In genomic region chr2:206488623-206489022, GRCh38 we compare ENCODE assay signal across 20 cellular contexts. TPM values are rescaled to one million over a fixed set of nuclear protein-coding genes. Genes with fewer than 3 reads are reported as not detected.
A peak's percentile ranks its signal among the peaks of the same experiment; 100 is the strongest.
DNase-seq lines count a peak whose midpoint lies in the region; ATAC-seq and TF ChIP-seq lines count a peak whose summit lies in the region.
"Had no signal": no experiment of that assay in that cellular context is flagged by ENCODE, and none has a peak within 500 bp of the region (broad histone marks: within the 10 kb centered on the region; RNA-seq: fewer than 3 reads in every experiment).

No MANE protein-coding gene starts in this region.

- WGBS in mesenchymal stem cell = 95% methylated on average over 1 of the region's 1 CpG

- no peak overlapping the region for H2BK12ac ChIP-seq in mesenchymal stem cell (ENCODE audit: low read length in 2 of 2)

- no peaks in the 10 kb centered on the region for H3K4me1 Mint-ChIP-seq in activated naive CD4-positive, alpha-beta T cell treated with anti-CD3 and anti-CD28 coated beads, Interleukin-2, amount 10 ng/mL, durations not matched to agents 7 days and 5 days
- H3K4me1 Mint-ChIP-seq in T-helper 17 cell = peaks cover 3% of the 10 kb centered on the region
- H3K4me1 Mint-ChIP-seq: CD8-positive, alpha-beta memory T cell had no signal

- H3K79me2 ChIP-seq in parathyroid adenoma = peaks cover 36% of the 10 kb centered on the region

- H3K18ac ChIP-seq in mesenchymal stem cell (ENCODE audit: low read depth in 1 of 2, low read length in 2 of 2) = no peak overlapping the region

- H3K27ac ChIP-seq in parathyroid adenoma = peak overlapping the region; percentile 64
- H3K27ac ChIP-seq in mesenchymal stem cell (ENCODE audit: low read length, poor library complexity, severe bottlenecking) = no peak overlapping the region
- H3K27ac ChIP-seq: 22Rv1, HL-60 had no signal

- no peak overlapping the region for H3K4me3 Mint-ChIP-seq in activated naive CD4-positive, alpha-beta T cell treated with anti-CD3 and anti-CD28 coated beads, Interleukin-2, amount 10 ng/mL, durations not matched to agents 7 days and 5 days
- no peak overlapping the region for H3K4me3 Mint-ChIP-seq in T-helper 17 cell
- H3K4me3 Mint-ChIP-seq: CD8-positive, alpha-beta memory T cell had no signal

- H2BK5ac ChIP-seq in mesenchymal stem cell (ENCODE audit: low read depth, low read length, poor library complexity, severe bottlenecking) = no peak overlapping the region

- H3K14ac ChIP-seq in mesenchymal stem cell (ENCODE audit: low read length in 2 of 2) = no peak overlapping the region

- no peaks in the 10 kb centered on the region for H3K27me3 ChIP-seq in parathyroid adenoma (ENCODE audit: control insufficient read depth, insufficient read depth, low read length)
- H3K27me3 ChIP-seq in mesenchymal stem cell (ENCODE audit: control insufficient read depth in 1 of 2, insufficient read depth in 1 of 2, low read length in 2 of 2) = no peaks in the 10 kb centered on the region

- H4K91ac ChIP-seq in mesenchymal stem cell (ENCODE audit: low read length) = no peak overlapping the region

- peaks cover 5 to 6% of the 10 kb centered on the region in 2 donors for H3K36me3 Mint-ChIP-seq in activated naive CD4-positive, alpha-beta T cell treated with anti-CD3 and anti-CD28 coated beads, Interleukin-2, amount 50 U/mL, for 72 hours
- no peaks in the 10 kb centered on the region for H3K36me3 Mint-ChIP-seq in activated naive CD4-positive, alpha-beta T cell treated with anti-CD3 and anti-CD28 coated beads, Interleukin-2, amount 10 ng/mL, durations not matched to agents 7 days and 5 days
- H3K36me3 Mint-ChIP-seq in T-helper 17 cell (ENCODE audit: low read depth) = peaks cover 2% of the 10 kb centered on the region
- H3K36me3 Mint-ChIP-seq: CD8-positive, alpha-beta memory T cell had no signal

- peaks cover 10 to 15% of the 10 kb centered on the region in 2 donors for H3K9me3 Mint-ChIP-seq in activated naive CD4-positive, alpha-beta T cell treated with anti-CD3 and anti-CD28 coated beads, Interleukin-2, amount 50 U/mL, for 72 hours
- H3K9me3 Mint-ChIP-seq in activated naive CD4-positive, alpha-beta T cell treated with anti-CD3 and anti-CD28 coated beads, Interleukin-2, amount 10 ng/mL, durations not matched to agents 7 days and 5 days = no peaks in the 10 kb centered on the region

- H3K27ac Mint-ChIP-seq in activated naive CD4-positive, alpha-beta T cell treated with anti-CD3 and anti-CD28 coated beads, Interleukin-2, amount 50 U/mL, for 72 hours = no peak overlapping the region
- H3K27ac Mint-ChIP-seq in activated naive CD4-positive, alpha-beta T cell treated with anti-CD3 and anti-CD28 coated beads, Interleukin-2, amount 10 ng/mL, durations not matched to agents 7 days and 5 days = no peak overlapping the region
- H3K27ac Mint-ChIP-seq in T-helper 17 cell = no peak overlapping the region

- ATAC-seq in activated naive CD4-positive, alpha-beta T cell treated with anti-CD3 and anti-CD28 coated beads, Interleukin-2, amount 50 U/mL, for 72 hours = peak; percentile 29 to 61
- ATAC-seq in T-helper 17 cell = peak; percentile 23
- ATAC-seq: K562, PC-3 had no signal

- H3K4me2 ChIP-seq in parathyroid adenoma (ENCODE audit: low read length) (no peak overlapping the region), mesenchymal stem cell (ENCODE audit: low read length, poor library complexity, severe bottlenecking) (no peak overlapping the region)

- H3K4me3 ChIP-seq in parathyroid adenoma (ENCODE audit: low read depth, low read length) (no peak overlapping the region), mesenchymal stem cell (ENCODE audit: insufficient read depth in 1 of 2, low read depth in 1 of 2, low read length in 2 of 2) (no peak overlapping the region)
- H3K4me3 ChIP-seq: K562 had no signal

- H3K4me1 ChIP-seq in parathyroid adenoma = peaks cover 33% of the 10 kb centered on the region
- H3K4me1 ChIP-seq in mesenchymal stem cell (ENCODE audit: control insufficient read depth, insufficient read depth, low read depth, low read length) = no peaks in the 10 kb centered on the region

- TF ChIP-seq CTCF in parathyroid adenoma (IDR thresholded peaks at IDR 0.05) = no peak

- H3K9me3 ChIP-seq in T-helper 17 cell (ENCODE audit: control insufficient read depth, low read length, poor library complexity, severe bottlenecking) (no peaks in the 10 kb centered on the region), parathyroid adenoma (ENCODE audit: control insufficient read depth, low read length) (no peaks in the 10 kb centered on the region), mesenchymal stem cell (ENCODE audit: control insufficient read depth, low read length) (peaks cover 3% of the 10 kb centered on the region)

- no peak overlapping the region for H2AK5ac ChIP-seq in mesenchymal stem cell (ENCODE audit: low read length, severe bottlenecking)

- H3K23ac ChIP-seq in mesenchymal stem cell (ENCODE audit: low read length in 2 of 2) = no peak overlapping the region

- CTCF ChIA-PET in activated naive CD4-positive, alpha-beta T cell treated with anti-CD3 and anti-CD28 coated beads, Interleukin-2, amount 10 ng/mL, durations not matched to agents 7 days and 5 days (lab: Charles Lee) = interaction anchor here (1.3 to 1.4 kb wide), 2 partner anchors 15 to 229 kb away, joined by 3 read pairs; no protein-coding TSS in a partner anchor

- peak overlapping the region; percentile 2 for H2AFZ ChIP-seq in parathyroid adenoma
- no peak overlapping the region for H2AFZ ChIP-seq in mesenchymal stem cell (ENCODE audit: low read depth, low read length)

- H3K4ac ChIP-seq in mesenchymal stem cell (ENCODE audit: low read depth in 1 of 2, low read length in 2 of 2) = no peak overlapping the region

- DNase-seq in NK-92 treated with Interleukin-12 subunit alpha and Interleukin-12 subunit beta, amount 100 ng/mL, for 24 hours (lab: John Stamatoyannopoulos, UW) = peak; percentile 18
- DNase-seq in NK-92 (lab: John Stamatoyannopoulos, UW; ENCODE audit: unreplicated experiment) (no peak), T-helper 17 cell (no peak), mesenchymal stem cell (no peak)
- no peak for DNase-seq in activated naive CD4-positive, alpha-beta T cell treated with anti-CD3 and anti-CD28 coated beads, Interleukin-2, amount 50 U/mL, for 72 hours (ENCODE audit: low spot score in 2 of 2)
- DNase-seq in activated naive CD4-positive, alpha-beta T cell treated with anti-CD3 and anti-CD28 coated beads, Interleukin-2, amount 10 ng/mL, durations not matched to agents 7 days and 5 days = no peak
- DNase-seq in effector CD4-positive, alpha-beta T cell = no peak
- DNase-seq: CD8-positive, alpha-beta memory T cell; DND-41; GDM1; GOT3; NCI-H1436; NCI-H2081 treated with DMSO at 0.1 percent for 48 hours; NCI-H226; NCI-H526 treated with DMSO at 0.1 percent for 48 hours; PC-3 had no signal

- no peak overlapping the region for H3K9ac ChIP-seq in parathyroid adenoma
- H3K9ac ChIP-seq in mesenchymal stem cell (ENCODE audit: low read length) = no peak overlapping the region

- peaks cover 3% of the 10 kb centered on the region for H3K27me3 Mint-ChIP-seq in activated naive CD4-positive, alpha-beta T cell treated with anti-CD3 and anti-CD28 coated beads, Interleukin-2, amount 10 ng/mL, durations not matched to agents 7 days and 5 days
- no peaks in the 10 kb centered on the region for H3K27me3 Mint-ChIP-seq in T-helper 17 cell

- H2BK120ac ChIP-seq in mesenchymal stem cell (ENCODE audit: low read depth, low read length) = no peak overlapping the region

- no peak overlapping the region for H2BK15ac ChIP-seq in mesenchymal stem cell (ENCODE audit: low read depth, poor library complexity, severe bottlenecking)

- no peaks in the 10 kb centered on the region for H3K79me1 ChIP-seq in mesenchymal stem cell (replicated peaks; ENCODE audit: low read length, poor library complexity, severe bottlenecking)

- no peak overlapping the region for H4K8ac ChIP-seq in mesenchymal stem cell (ENCODE audit: low read length)

- H3K36me3 ChIP-seq in parathyroid adenoma (ENCODE audit: control insufficient read depth, insufficient read depth, low read length) = no peaks in the 10 kb centered on the region
- no peaks in the 10 kb centered on the region for H3K36me3 ChIP-seq in mesenchymal stem cell (ENCODE audit: control insufficient read depth in 1 of 2, insufficient read depth in 2 of 2, low read depth in 1 of 2, low read length in 2 of 2)

RNA-seq across cellular contexts. Expression of gene ADAM23, which starts 45.3 kb away (rescaled TPM):
- under 1 TPM; 0.06 to 0.07 TPM for total RNA-seq in activated naive CD4-positive, alpha-beta T cell treated with anti-CD3 and anti-CD28 coated beads, Interleukin-2, amount 50 U/mL, for 72 hours
- 10 to 100 TPM; 16.4 to 29.6 TPM for total RNA-seq in T-helper 17 cell
- polyA plus RNA-seq in mesenchymal stem cell (2013, experiment 1 of 2) = 153 TPM
- polyA plus RNA-seq in mesenchymal stem cell (2013, experiment 2 of 2) = 150 TPM
- polyA plus RNA-seq: CD8-positive, alpha-beta memory T cell; K562 had no signal

Comparison
In these comparisons a context has a peak if more than half of its experiments do, and no peak if none do; other contexts are left out.
1. RNA of gene ADAM23, which starts 45.3 kb away (total RNA-seq): 16.4 to 29.6 TPM in T-helper 17 cell; 0.06 to 0.07 TPM in activated naive CD4-positive, alpha-beta T cell treated with anti-CD3 and anti-CD28 coated beads, Interleukin-2, amount 50 U/mL, for 72 hours; every median in the first group is over 10 times any median in the second.